Comparison of ENCODE assay signal across 8 cellular contexts in the genomic region with DNA sequence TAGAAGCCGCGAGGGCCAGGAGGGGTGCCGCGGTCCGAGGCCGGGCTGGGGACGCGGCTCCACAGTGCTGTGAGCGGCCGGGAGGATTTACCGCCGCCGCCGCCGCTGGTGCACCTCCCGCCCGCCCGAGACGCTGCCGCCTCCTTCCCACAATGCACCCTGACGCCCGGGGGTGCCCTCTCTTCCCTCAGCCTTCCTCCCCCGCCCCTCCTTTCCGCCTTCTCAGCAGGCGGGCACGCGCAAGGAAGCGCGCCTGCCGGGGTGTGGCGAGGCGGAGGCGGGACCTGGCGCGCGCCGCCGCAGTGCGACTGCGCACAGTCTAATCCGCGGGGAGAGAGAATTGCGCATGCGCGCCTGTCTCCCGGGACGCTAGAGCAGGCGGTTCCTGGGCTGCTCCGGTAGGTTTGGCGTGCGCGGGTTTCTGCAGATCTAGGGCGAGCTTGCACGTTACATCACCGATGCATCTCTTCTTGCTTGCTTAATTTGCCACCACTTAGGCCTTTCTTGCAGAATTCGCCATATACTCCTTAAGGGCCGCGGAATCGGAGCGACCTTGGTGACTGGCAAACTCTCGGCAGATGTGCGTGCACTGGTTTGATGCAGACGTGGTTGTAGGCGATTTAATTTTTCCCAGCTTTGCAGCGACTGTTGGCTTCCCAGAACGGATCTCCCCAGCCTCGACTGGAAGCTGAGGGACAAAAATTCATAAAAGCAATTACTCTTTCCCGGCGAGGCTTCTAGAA. TPM values are rescaled to one million over a fixed set of nuclear protein-coding genes. Genes with fewer than 3 reads are reported as not detected.
DNase-seq lines count a peak whose midpoint lies in the region; ATAC-seq, FAIRE-seq and TF ChIP-seq lines count a peak whose summit lies in the region.

A gene (plus strand): TSS at position 347 of the 743 bp plus-strand sequence. CDS start 506 bp downstream, outside the sequence.
A gene with protein sequence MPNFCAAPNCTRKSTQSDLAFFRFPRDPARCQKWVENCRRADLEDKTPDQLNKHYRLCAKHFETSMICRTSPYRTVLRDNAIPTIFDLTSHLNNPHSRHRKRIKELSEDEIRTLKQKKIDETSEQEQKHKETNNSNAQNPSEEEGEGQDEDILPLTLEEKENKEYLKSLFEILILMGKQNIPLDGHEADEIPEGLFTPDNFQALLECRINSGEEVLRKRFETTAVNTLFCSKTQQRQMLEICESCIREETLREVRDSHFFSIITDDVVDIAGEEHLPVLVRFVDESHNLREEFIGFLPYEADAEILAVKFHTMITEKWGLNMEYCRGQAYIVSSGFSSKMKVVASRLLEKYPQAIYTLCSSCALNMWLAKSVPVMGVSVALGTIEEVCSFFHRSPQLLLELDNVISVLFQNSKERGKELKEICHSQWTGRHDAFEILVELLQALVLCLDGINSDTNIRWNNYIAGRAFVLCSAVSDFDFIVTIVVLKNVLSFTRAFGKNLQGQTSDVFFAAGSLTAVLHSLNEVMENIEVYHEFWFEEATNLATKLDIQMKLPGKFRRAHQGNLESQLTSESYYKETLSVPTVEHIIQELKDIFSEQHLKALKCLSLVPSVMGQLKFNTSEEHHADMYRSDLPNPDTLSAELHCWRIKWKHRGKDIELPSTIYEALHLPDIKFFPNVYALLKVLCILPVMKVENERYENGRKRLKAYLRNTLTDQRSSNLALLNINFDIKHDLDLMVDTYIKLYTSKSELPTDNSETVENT (minus strand): TSS at position 156 of the 743 bp plus-strand sequence. CDS start 296 bp downstream, outside the sequence.

- peak within 1 kb of the TSS; percentile 99 for H3K4me3 Mint-ChIP-seq in endothelial cell (ENCODE audit: unreplicated experiment)

- H3K9me3 Mint-ChIP-seq in endothelial cell (ENCODE audit: unreplicated experiment), result no peaks in the 10 kb centered on the region

- peaks cover 19% of the 10 kb centered on the region for H3K4me1 Mint-ChIP-seq in endothelial cell (ENCODE audit: unreplicated experiment)

- H3K27ac Mint-ChIP-seq in endothelial cell (ENCODE audit: unreplicated experiment), result peak within 1 kb of the TSS; percentile 91

- H3K36me3 Mint-ChIP-seq in endothelial cell (ENCODE audit: low read depth, unreplicated experiment), result peaks cover 8% of the 10 kb centered on the region

- no peak for FAIRE-seq in D721Med (lab: Jason Lieb, UNC)

- TF ChIP-seq CTCF in D721Med (IDR thresholded peaks at IDR 0.05; ENCODE audit: insufficient read depth, missing control alignments), result peak; percentile 21
- TF ChIP-seq CTCF in endothelial cell (IDR thresholded peaks at IDR 0.05; ENCODE audit: unreplicated experiment), result no peak

- peaks cover 9% of the 10 kb centered on the region for H3K27me3 Mint-ChIP-seq in endothelial cell (ENCODE audit: unreplicated experiment)

- DNase-seq in D721Med (ENCODE audit: insufficient read length, low spot score) (peak; percentile 93), HUDEP-2 (lab: John Stamatoyannopoulos, UW; ENCODE audit: unreplicated experiment in 76 of 76) (peak; percentile 50 to 97 (median 94)), NOMO-1 treated with DMSO at 0.1 percent for 48 hours (lab: John Stamatoyannopoulos, UW; ENCODE audit: unreplicated experiment) (peak; percentile 97), endothelial cell (ENCODE audit: low spot score) (peak; percentile 98), midbrain (lab: John Stamatoyannopoulos, UW) (peak; percentile 98)
- DNase-seq in activated CD8-positive, alpha-beta memory T cell treated with anti-CD3 and anti-CD28 coated beads, Interleukin-2, amount 50 U/mL, for 1 hour (ENCODE audit: extremely low read depth), result peak; percentile 94
- peak; percentile 96 for DNase-seq in stimulated activated CD8-positive, alpha-beta memory T cell treated with anti-CD3 and anti-CD28 coated beads, Interleukin-15, amount 100 ng/mL, for 48 hours (ENCODE audit: low read depth in 2 of 2)

- ATAC-seq in GM21390 (IDR thresholded peaks at IDR 0.05; ENCODE audit: unreplicated experiment), result peak; percentile 70

RNA-seq across cellular contexts. Expression of the first gene that starts in this region (rescaled TPM):
- 6.1 TPM for total RNA-seq in endothelial cell (ENCODE audit: unreplicated experiment)

RNA-seq across cellular contexts. Expression of the second gene that starts in this region (rescaled TPM):
- 42.7 TPM for total RNA-seq in endothelial cell (ENCODE audit: unreplicated experiment)

Comparison
In these comparisons a context has a peak if more than half of its experiments do, and no peak if none do; other contexts are left out.
1. Peak in every context shown above with its lines: DNase-seq and ATAC-seq.